ENCODE assay signal across 27 cellular contexts in the genomic region with DNA sequence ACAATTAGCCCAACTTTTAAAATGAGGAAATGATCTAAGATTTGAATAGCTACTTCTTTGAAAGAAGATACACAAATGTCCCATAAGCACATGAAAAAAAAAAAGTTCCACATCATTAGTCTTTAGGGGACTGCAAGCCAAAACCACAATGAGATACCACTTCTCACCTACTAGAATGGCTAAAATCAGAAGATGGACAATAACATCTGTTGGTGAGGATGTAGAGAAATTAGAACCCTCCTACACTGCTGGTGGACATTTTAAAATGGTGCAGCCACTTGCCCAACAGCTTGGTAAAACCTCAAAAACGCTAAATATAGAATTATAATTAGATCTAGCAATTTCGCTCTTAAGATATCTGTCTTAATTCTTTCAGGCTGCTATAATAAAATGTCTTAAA.
"Had no signal": no experiment of that assay in that cellular context is flagged by ENCODE, and none has a peak within 500 bp of the region (broad histone marks: within the 10 kb centered on the region; RNA-seq: fewer than 3 reads in every experiment).

No MANE protein-coding gene starts in this region.

- H3K4me2 ChIP-seq: smooth muscle cell had no signal

- H3K9me3 ChIP-seq: pancreas, prostate gland, sigmoid colon, testis, thyroid gland, transverse colon, upper lobe of left lung, vagina had no signal

- H3K4me3 ChIP-seq: left ventricle myocardium inferior, lung, pancreas, prostate gland, sigmoid colon, smooth muscle cell, stomach, testis, thyroid gland, transverse colon, upper lobe of left lung, vagina had no signal

- H3K4me1 ChIP-seq: left ventricle myocardium inferior, pancreas, prostate gland, sigmoid colon, stomach, testis, thyroid gland, transverse colon, upper lobe of left lung, vagina had no signal

- FAIRE-seq: islet of Langerhans, kidney, pancreas had no signal

- H3K27ac ChIP-seq: left ventricle myocardium inferior, pancreas, prostate gland, sigmoid colon, stomach, testis, thyroid gland, transverse colon, upper lobe of left lung, vagina had no signal

- H3K27me3 ChIP-seq: pancreas, sigmoid colon, testis, thyroid gland, transverse colon, upper lobe of left lung, vagina had no signal

- DNase-seq: hypothalamus; immature natural killer cell; kidney; left ventricle myocardium inferior; mesendoderm; naive thymus-derived CD4-positive, alpha-beta T cell; pancreas; posterior cingulate gyrus; retina; right cardiac atrium; sigmoid colon; stimulated activated CD4-positive, alpha-beta T cell treated with anti-CD3 and anti-CD28 coated beads, Interleukin-1b, Interleukin-23, amount 100 ng/mL, for 48 hours; stimulated activated CD4-positive, alpha-beta T cell treated with anti-CD3 and anti-CD28 coated beads, Interleukin-2, amount 100 ng/mL, for 48 hours; stimulated activated CD4-positive, alpha-beta T cell treated with anti-CD3 and anti-CD28 coated beads, Interleukin-4, amount 100 ng/mL, for 4 hours; stimulated activated naive B cell treated with anti-CD40 and anti-IgM and Interleukin-4, amounts not matched to agents 10 μg/mL and 1 μg/mL and 100 μg/mL, for 72 hours; stimulated activated naive CD8-positive, alpha-beta T cell treated with anti-CD3 and anti-CD28 coated beads, Interleukin-15, Interleukin-2, amounts not matched to agents 100 U/mL and 50 U/mL, for 24 hours; stomach; testis; thyroid gland; transverse colon; upper lobe of left lung had no signal

- H3K36me3 ChIP-seq: left ventricle myocardium inferior, pancreas, prostate gland, sigmoid colon, stomach, thyroid gland, transverse colon, upper lobe of left lung, vagina had no signal

- ATAC-seq: naive thymus-derived CD4-positive, alpha-beta T cell; natural killer cell treated with Interleukin-12 subunit alpha and Interleukin-12 subunit beta and Interleukin-15 and Interleukin-18, amount 100 ng/mL, for 72 hours; pancreas; right cardiac atrium; stimulated activated naive B cell treated with anti-CD40 and anti-IgM and Interleukin-4, amounts not matched to agents 10 μg/mL and 1 μg/mL and 100 μg/mL, for 72 hours; stimulated activated naive CD8-positive, alpha-beta T cell treated with anti-CD3 and anti-CD28 coated beads, Interleukin-15, Interleukin-2, amounts not matched to agents 100 U/mL and 50 U/mL, for 24 hours had no signal
